ENCODE assay signal across 20 cellular contexts in the genomic region with DNA sequence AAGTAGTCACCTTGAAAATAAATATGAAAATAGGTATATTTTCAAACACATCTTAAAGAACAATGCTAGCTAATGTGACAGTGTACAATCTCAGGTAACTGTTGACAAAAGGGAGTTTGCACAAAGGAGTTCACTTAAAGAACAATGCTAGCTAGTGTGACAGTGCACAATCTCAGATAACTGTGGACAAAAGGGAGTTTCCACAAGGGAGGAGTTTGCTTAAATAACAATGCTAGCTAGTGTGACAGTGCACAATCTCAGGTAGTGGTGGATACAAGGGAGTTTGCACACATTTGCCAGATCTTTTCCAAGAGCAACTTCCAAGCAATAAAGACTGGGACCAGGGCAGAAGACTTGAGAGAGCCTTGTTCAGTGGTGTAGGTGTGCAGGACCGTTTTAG.
"Had no signal": no experiment of that assay in that cellular context is flagged by ENCODE, and none has a peak within 500 bp of the region (broad histone marks: within the 10 kb centered on the region; RNA-seq: fewer than 3 reads in every experiment).

No MANE protein-coding gene starts in this region.

- H3K27ac Mint-ChIP-seq: activated naive CD8-positive, alpha-beta T cell; activated T-helper 1 cell treated with anti-CD3 and anti-CD28 coated beads, Interleukin-12 subunit alpha, Interleukin-12 subunit beta, Interleukin-2, Interleukin-4 antibody, amounts not matched to agents 30 ng/mL and 10 ng/mL and 1 ng/mL, durations not matched to agents 14 hours and 24 hours and 36 hours; mesothelial cell of epicardium; nephron progenitor cell had no signal

- H3K4me1 Mint-ChIP-seq: nephron progenitor cell had no signal

- H3K9me3 Mint-ChIP-seq: mesothelial cell of epicardium, nephron progenitor cell had no signal

- FAIRE-seq: kidney, urothelium cell line had no signal

- H3K27ac ChIP-seq: gastrocnemius medialis, heart left ventricle, left lung, right atrium auricular region, tibial artery had no signal

- H3K27me3 ChIP-seq: gastrocnemius medialis, heart left ventricle, left lung, right atrium auricular region, tibial artery had no signal

- H3K36me3 Mint-ChIP-seq: activated naive CD8-positive, alpha-beta T cell; mesothelial cell of epicardium had no signal

- H3K4me3 Mint-ChIP-seq: activated naive CD8-positive, alpha-beta T cell; activated T-helper 1 cell treated with anti-CD3 and anti-CD28 coated beads, Interleukin-12 subunit alpha, Interleukin-12 subunit beta, Interleukin-2, Interleukin-4 antibody, amounts not matched to agents 30 ng/mL and 10 ng/mL and 1 ng/mL, durations not matched to agents 14 hours and 24 hours and 36 hours; mesothelial cell of epicardium; nephron progenitor cell had no signal

- ATAC-seq: esophagus mucosa, gastrocnemius medialis, heart left ventricle, left lung had no signal

- H3K4me1 ChIP-seq: gastrocnemius medialis, heart left ventricle, left lung, right atrium auricular region, tibial artery had no signal

- H3K9me3 ChIP-seq: gastrocnemius medialis, heart left ventricle, right atrium auricular region, tibial artery had no signal

- H3K27me3 Mint-ChIP-seq: activated naive CD8-positive, alpha-beta T cell had no signal

- H3K4me3 ChIP-seq: gastrocnemius medialis, heart left ventricle, left lung, right atrium auricular region, tibial artery had no signal

- DNase-seq: activated CD4-positive, alpha-beta T cell treated with anti-CD3 and anti-CD28 coated beads, Interleukin-2, amount 50 U/mL, for 4 hours; amniotic stem cell; effector CD4-positive, alpha-beta T cell; gastrocnemius medialis; heart left ventricle; kidney; left lung; nephron progenitor cell; nucleus accumbens; stimulated activated CD4-positive, alpha-beta T cell treated with anti-CD3 and anti-CD28 coated beads, Interleukin-12 subunit alpha, Interleukin-12 subunit beta, amount 100 ng/mL, for 4 hours; stimulated activated CD4-positive, alpha-beta T cell treated with anti-CD3 and anti-CD28 coated beads, Interleukin-1b, Interleukin-23, amount 100 ng/mL, for 48 hours; stimulated activated CD8-positive, alpha-beta memory T cell treated with anti-CD3 and anti-CD28 coated beads, Interleukin-4, amount 100 ng/mL, for 48 hours; stimulated activated naive CD4-positive, alpha-beta T cell treated with Interleukin-2 at 50 U/mL for 16 hours; tibial artery had no signal

- H3K36me3 ChIP-seq: gastrocnemius medialis, heart left ventricle, left lung, right atrium auricular region, tibial artery had no signal
